Comparison of ENCODE assay signal across 18 cellular contexts in the genomic region with DNA sequence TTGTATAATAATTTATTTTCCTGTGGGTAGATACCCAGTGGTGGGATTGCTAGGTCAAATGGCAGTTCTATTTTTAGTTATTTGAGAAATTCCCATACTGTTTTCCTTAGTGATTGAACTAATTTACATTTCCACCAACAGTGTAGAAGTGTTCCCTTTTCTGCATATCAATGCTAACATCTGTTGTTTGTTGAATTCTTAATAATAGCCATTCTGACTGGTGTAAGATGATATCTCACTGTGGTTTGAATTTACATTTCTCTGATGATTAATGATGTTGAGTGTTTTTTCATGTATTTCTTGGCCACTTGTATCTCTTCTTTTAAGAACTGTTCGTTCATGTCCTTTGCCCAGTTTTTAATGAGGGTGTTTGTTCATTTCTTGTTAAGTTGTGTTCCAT.
"Had no signal": no experiment of that assay in that cellular context is flagged by ENCODE, and none has a peak within 500 bp of the region (broad histone marks: within the 10 kb centered on the region; RNA-seq: fewer than 3 reads in every experiment).

No MANE protein-coding gene starts in this region.

- H3K9me3 ChIP-seq: transverse colon had no signal

- H3K4me1 ChIP-seq: left ventricle myocardium inferior, transverse colon had no signal

- H3K4me3 ChIP-seq: left ventricle myocardium inferior, transverse colon had no signal

- H3K36me3 ChIP-seq: left ventricle myocardium inferior, transverse colon had no signal

- H3K27ac ChIP-seq: left ventricle myocardium inferior, transverse colon had no signal

- ATAC-seq: activated T-cell treated with anti-CD3 and anti-CD28 coated beads, Interleukin-2, amount 50 U/mL, for 72 hours; natural killer cell; stimulated activated naive B cell treated with anti-CD40 and anti-IgM and Interleukin-4, amounts not matched to agents 10 μg/mL and 1 μg/mL and 100 μg/mL, for 72 hours had no signal

- H3K27me3 ChIP-seq: transverse colon had no signal

- DNase-seq: activated CD4-positive, alpha-beta memory T cell treated with anti-CD3 and anti-CD28 coated beads, Interleukin-2, amount 10 ng/mL, durations not matched to agents 7 days and 5 days; activated CD4-positive, alpha-beta T cell treated with anti-CD3 and anti-CD28 coated beads for 4 hours; activated CD4-positive, CD25-positive, alpha-beta regulatory T cell; activated effector memory CD4-positive, alpha-beta T cell treated with Interleukin-2 at 50 U/mL for 16 hours; activated naive CD4-positive, alpha-beta T cell treated with anti-CD3 and anti-CD28 coated beads, Interleukin-2, amount 10 ng/mL, durations not matched to agents 7 days and 5 days; activated T-cell treated with anti-CD3 and anti-CD28 coated beads, Interleukin-2, amount 50 U/mL, for 72 hours; amygdala; cortex of kidney; endodermal cell; foreskin fibroblast; kidney glomerular epithelial cell; left ventricle myocardium inferior; natural killer cell; retina; stimulated activated CD4-positive, alpha-beta T cell treated with anti-CD3 and anti-CD28 coated beads, Interleukin-2, amount 100 ng/mL, for 48 hours; stimulated activated CD8-positive, alpha-beta memory T cell treated with anti-CD3 and anti-CD28 coated beads, Interleukin-4, amount 100 ng/mL, for 48 hours; stimulated activated naive B cell treated with anti-CD40 and anti-IgM and Interleukin-4, amounts not matched to agents 10 μg/mL and 1 μg/mL and 100 μg/mL, for 72 hours; transverse colon had no signal
